In the genomic region with DNA sequence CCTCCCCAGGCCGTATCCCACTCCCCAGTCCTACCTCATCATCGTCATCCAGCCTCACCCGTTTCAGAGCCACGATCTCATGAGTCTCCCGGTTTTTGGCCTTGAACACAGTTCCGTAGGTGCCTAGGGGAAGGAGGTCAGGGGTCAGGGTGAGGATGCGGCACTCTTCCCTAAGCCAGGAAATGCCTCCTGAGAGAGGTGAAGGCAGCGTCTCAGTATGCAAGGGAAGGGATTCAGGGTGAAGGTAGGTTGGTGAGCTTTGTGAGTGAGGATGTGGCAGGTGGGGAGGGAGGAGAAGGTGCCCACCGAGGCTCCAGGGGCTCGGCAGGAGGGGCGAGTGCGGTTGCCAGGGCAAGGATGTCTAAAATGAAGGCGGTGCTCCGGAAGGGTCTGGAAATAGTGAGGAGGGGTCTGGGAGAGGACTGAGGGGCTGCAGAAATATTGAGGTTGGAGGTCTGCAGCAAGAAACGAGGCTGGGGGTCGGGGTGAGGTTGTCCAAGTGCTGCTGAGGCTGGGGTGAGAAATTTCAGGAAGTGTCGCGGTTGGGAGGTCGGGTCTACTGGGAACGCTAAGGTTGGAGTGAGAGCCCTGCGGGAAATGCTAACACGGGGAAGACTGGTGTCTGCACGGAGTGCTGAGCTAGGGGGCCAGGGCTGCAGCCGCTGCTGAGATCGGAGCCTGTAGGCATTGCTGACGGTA, we compare ENCODE assay signal across 8 cellular contexts.
DNase-seq lines count a peak whose midpoint lies in the region; ATAC-seq, FAIRE-seq and TF ChIP-seq lines count a peak whose summit lies in the region.

No MANE protein-coding gene starts in this region.

- peaks cover 10% of the 10 kb centered on the region for H3K27me3 Mint-ChIP-seq in central memory CD8-positive, alpha-beta T cell

- no peak overlapping the region for H3K27ac Mint-ChIP-seq in central memory CD8-positive, alpha-beta T cell (ENCODE audit: low read depth)

- H3K4me3 ChIP-seq in LNCaP clone FGC (ENCODE audit: low read depth, low read length), result peak overlapping the region; percentile 90
- peak overlapping the region; percentile 92 to 93 for H3K4me3 ChIP-seq in muscle layer of duodenum (ENCODE audit: low read depth in 1 of 2, low read length in 2 of 2)

- no peaks in the 10 kb centered on the region for H3K9me3 Mint-ChIP-seq in central memory CD8-positive, alpha-beta T cell

- TF ChIP-seq POLR2A in GM18505 (IDR thresholded peaks at IDR 0.05; ENCODE audit: borderline replicate concordance, extremely low read depth, insufficient read depth, insufficient read length) (no peak), H54 (IDR thresholded peaks at IDR 0.05; ENCODE audit: low read depth, low read length) (no peak; the same call in 1 of the 2 replicates)

- no peak overlapping the region for H3K27ac ChIP-seq in muscle layer of duodenum (ENCODE audit: low read length)

- DNase-seq in H54 (ENCODE audit: insufficient read length, low spot score), result peak; percentile 74
- DNase-seq in LNCaP clone FGC (ENCODE audit: low read depth), result no peak
- no peak for DNase-seq in central memory CD8-positive, alpha-beta T cell (ENCODE audit: low spot score in 2 of 2)
- DNase-seq in HTR-8/SVneo (ENCODE audit: insufficient read length, low spot score), result no peak
- DNase-seq in dedifferentiated amniotic fluid mesenchymal stem cell (ENCODE audit: extremely low spot score), result no peak

- H3K36me3 Mint-ChIP-seq in central memory CD8-positive, alpha-beta T cell (ENCODE audit: insufficient read depth), result peaks cover 14% of the 10 kb centered on the region

- peaks cover 23 to 42% of the 10 kb centered on the region in 2 donors for H3K4me1 ChIP-seq in muscle layer of duodenum (ENCODE audit: control insufficient read depth in 1 of 2, insufficient read depth in 2 of 2, low read length in 2 of 2)

- FAIRE-seq in H54 (lab: Jason Lieb, UNC), result no peak
- no peak for FAIRE-seq in HTR-8/SVneo (lab: Jason Lieb, UNC)

- H3K9me3 ChIP-seq in muscle layer of duodenum (ENCODE audit: control insufficient read depth in 1 of 2, low read length in 2 of 2), result no peaks in the 10 kb centered on the region

- no peaks in the 10 kb centered on the region for H3K27me3 ChIP-seq in muscle layer of duodenum (ENCODE audit: low read depth, low read length)

- H3K4me1 Mint-ChIP-seq in central memory CD8-positive, alpha-beta T cell, result peaks cover 39% of the 10 kb centered on the region

- H3K36me3 ChIP-seq in muscle layer of duodenum (ENCODE audit: control insufficient read depth in 1 of 2, insufficient read depth in 2 of 2, low read length in 2 of 2), result peaks cover 0 to 6% of the 10 kb centered on the region in 2 donors

- ATAC-seq in GM18505 (IDR thresholded peaks at IDR 0.05; ENCODE audit: unreplicated experiment) (peak; percentile 10), GM18520 (IDR thresholded peaks at IDR 0.05; ENCODE audit: unreplicated experiment) (no peak)
- ATAC-seq in central memory CD8-positive, alpha-beta T cell (replicated peaks; ENCODE audit: extremely low read depth, poor library complexity, severe bottlenecking), result peak; percentile 1

- H3K4me3 Mint-ChIP-seq in central memory CD8-positive, alpha-beta T cell, result peak overlapping the region; percentile 94

- no peak for TF ChIP-seq CTCF in LNCaP clone FGC (IDR thresholded peaks at IDR 0.05; ENCODE audit: control insufficient read depth, extremely low read depth, insufficient read depth)
